ENCODE assay signal across 29 cellular contexts in the genomic region with DNA sequence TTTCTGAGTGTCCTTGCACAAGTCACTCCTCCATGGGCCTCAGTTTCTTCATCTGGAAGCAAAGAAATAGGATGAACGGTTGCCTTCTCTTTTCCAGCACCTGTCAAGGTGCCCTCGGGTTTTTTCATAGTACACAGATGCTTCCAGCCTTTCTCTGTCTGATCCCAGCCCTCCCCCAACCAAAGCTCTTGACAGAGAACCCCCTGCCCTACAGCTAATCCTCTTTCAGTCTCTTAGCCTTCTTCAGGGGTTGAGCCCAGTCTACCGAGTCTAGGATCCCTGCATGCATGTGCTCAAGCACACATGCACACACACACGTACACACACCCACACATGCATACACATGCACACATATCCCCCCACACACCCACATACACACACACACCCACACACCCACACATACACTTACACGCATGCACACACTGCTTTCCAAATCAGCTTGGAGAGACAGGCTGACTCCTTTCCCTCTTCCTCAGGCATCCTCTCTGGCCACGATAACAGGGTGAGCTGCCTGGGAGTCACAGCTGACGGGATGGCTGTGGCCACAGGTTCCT. TPM values are rescaled to one million over a fixed set of nuclear protein-coding genes. Genes with fewer than 3 reads are reported as not detected.
"Had no signal": no experiment of that assay in that cellular context is flagged by ENCODE, and none has a peak within 500 bp of the region (broad histone marks: within the 10 kb centered on the region; RNA-seq: fewer than 3 reads in every experiment).

No MANE protein-coding gene starts in this region.

- DNase-seq: activated CD4-positive, alpha-beta T cell treated with anti-CD3 and anti-CD28 coated beads, Interleukin-2, amount 10 ng/mL, durations not matched to agents 7 days and 5 days; activated CD4-positive, CD25-positive, alpha-beta regulatory T cell treated with anti-CD3 and anti-CD28 coated beads, Interleukin-2, amount 50 U/mL, for 72 hours; activated CD8-positive, alpha-beta memory T cell treated with anti-CD3 and anti-CD28 coated beads, Interleukin-2, amount 10 ng/mL, durations not matched to agents 7 days and 5 days; activated CD8-positive, alpha-beta T cell treated with anti-CD3 and anti-CD28 coated beads for 36 hours; activated naive CD4-positive, alpha-beta T cell; activated T-cell treated with anti-CD3 and anti-CD28 coated beads for 4 hours; adrenal gland; colonic mucosa; dorsolateral prefrontal cortex; effector memory CD8-positive, alpha-beta T cell; heart left ventricle; left ventricle myocardium superior; mammary epithelial cell; naive thymus-derived CD8-positive, alpha-beta T cell; nucleus accumbens; stimulated activated CD4-positive, alpha-beta T cell treated with anti-CD3 and anti-CD28 coated beads, Interleukin-1b, Interleukin-23, amount 100 ng/mL, for 48 hours; substantia nigra; thyroid gland had no signal

- H2AFZ ChIP-seq: parathyroid adenoma had no signal

- H3K27ac ChIP-seq: adrenal gland, colonic mucosa, dorsolateral prefrontal cortex, esophagus muscularis mucosa, heart left ventricle, parathyroid adenoma, skin epidermis, thyroid gland, VCaP had no signal

- H3K4me3 Mint-ChIP-seq: activated CD4-positive, alpha-beta T cell treated with anti-CD3 and anti-CD28 coated beads, Interleukin-2, amount 10 ng/mL, durations not matched to agents 7 days and 5 days; activated CD8-positive, alpha-beta memory T cell treated with anti-CD3 and anti-CD28 coated beads, Interleukin-2, amount 10 ng/mL, durations not matched to agents 7 days and 5 days; activated CD8-positive, alpha-beta T cell treated with anti-CD3 and anti-CD28 coated beads for 36 hours; activated naive CD8-positive, alpha-beta T cell; effector memory CD8-positive, alpha-beta T cell; mesothelial cell of epicardium; naive thymus-derived CD8-positive, alpha-beta T cell; stimulated activated naive CD8-positive, alpha-beta T cell treated with anti-CD3 and anti-CD28 coated beads, Interleukin-15, Interleukin-2, amounts not matched to agents 100 ng/mL and 50 ng/mL, for 24 hours; T-helper 2 cell treated with Interferon-gamma antibody and Interleukin-4, amounts not matched to agents 5 μg/mL and 100 μg/mL, for 36 hours had no signal

- H3K9me3 Mint-ChIP-seq: activated CD4-positive, alpha-beta T cell treated with anti-CD3 and anti-CD28 coated beads, Interleukin-2, amount 10 ng/mL, durations not matched to agents 7 days and 5 days; activated CD8-positive, alpha-beta T cell treated with anti-CD3 and anti-CD28 coated beads for 36 hours; effector memory CD8-positive, alpha-beta T cell; mesothelial cell of epicardium; naive thymus-derived CD8-positive, alpha-beta T cell; stimulated activated naive CD8-positive, alpha-beta T cell treated with anti-CD3 and anti-CD28 coated beads, Interleukin-15, Interleukin-2, amounts not matched to agents 100 ng/mL and 50 ng/mL, for 24 hours; T-helper 2 cell treated with Interferon-gamma antibody and Interleukin-4, amounts not matched to agents 5 μg/mL and 100 μg/mL, for 36 hours had no signal

- H3K27me3 Mint-ChIP-seq: activated CD4-positive, alpha-beta T cell treated with anti-CD3 and anti-CD28 coated beads, Interleukin-2, amount 10 ng/mL, durations not matched to agents 7 days and 5 days; activated CD8-positive, alpha-beta memory T cell treated with anti-CD3 and anti-CD28 coated beads, Interleukin-2, amount 10 ng/mL, durations not matched to agents 7 days and 5 days; activated CD8-positive, alpha-beta T cell treated with anti-CD3 and anti-CD28 coated beads for 36 hours; activated naive CD8-positive, alpha-beta T cell; effector memory CD8-positive, alpha-beta T cell; naive thymus-derived CD8-positive, alpha-beta T cell; stimulated activated naive CD8-positive, alpha-beta T cell treated with anti-CD3 and anti-CD28 coated beads, Interleukin-15, Interleukin-2, amounts not matched to agents 100 ng/mL and 50 ng/mL, for 24 hours had no signal

- H3K36me3 ChIP-seq: adrenal gland, colonic mucosa, thyroid gland had no signal

- H3K9ac ChIP-seq: parathyroid adenoma had no signal

- H3K27ac Mint-ChIP-seq: activated CD4-positive, alpha-beta T cell treated with anti-CD3 and anti-CD28 coated beads, Interleukin-2, amount 10 ng/mL, durations not matched to agents 7 days and 5 days; activated CD8-positive, alpha-beta memory T cell treated with anti-CD3 and anti-CD28 coated beads, Interleukin-2, amount 10 ng/mL, durations not matched to agents 7 days and 5 days; activated CD8-positive, alpha-beta T cell treated with anti-CD3 and anti-CD28 coated beads for 36 hours; activated naive CD8-positive, alpha-beta T cell; effector memory CD8-positive, alpha-beta T cell; mesothelial cell of epicardium; naive thymus-derived CD8-positive, alpha-beta T cell; stimulated activated naive CD8-positive, alpha-beta T cell treated with anti-CD3 and anti-CD28 coated beads, Interleukin-15, Interleukin-2, amounts not matched to agents 100 ng/mL and 50 ng/mL, for 24 hours; T-helper 2 cell treated with Interferon-gamma antibody and Interleukin-4, amounts not matched to agents 5 μg/mL and 100 μg/mL, for 36 hours had no signal

- H3K4me3 ChIP-seq: adrenal gland, colonic mucosa, dorsolateral prefrontal cortex, esophagus muscularis mucosa, heart left ventricle, skin epidermis, thyroid gland had no signal

- H3K27me3 ChIP-seq: adrenal gland, colonic mucosa, dorsolateral prefrontal cortex, esophagus muscularis mucosa, heart left ventricle, thyroid gland had no signal

- H3K9me3 ChIP-seq: adrenal gland, colonic mucosa, esophagus muscularis mucosa, heart left ventricle, thyroid gland had no signal

- FAIRE-seq: astrocyte, bronchial epithelial cell, islet of Langerhans had no signal

RNA-seq across cellular contexts. Expression of gene GNB3, which starts 5.7 kb away (rescaled TPM):
- total RNA-seq: activated CD4-positive, alpha-beta T cell treated with anti-CD3 and anti-CD28 coated beads, Interleukin-2, amount 10 ng/mL, durations not matched to agents 7 days and 5 days had no signal
- polyA plus RNA-seq: naive thymus-derived CD8-positive, alpha-beta T cell had no signal
